Comparison of ENCODE assay signal across 1 cellular context in the genomic region with DNA sequence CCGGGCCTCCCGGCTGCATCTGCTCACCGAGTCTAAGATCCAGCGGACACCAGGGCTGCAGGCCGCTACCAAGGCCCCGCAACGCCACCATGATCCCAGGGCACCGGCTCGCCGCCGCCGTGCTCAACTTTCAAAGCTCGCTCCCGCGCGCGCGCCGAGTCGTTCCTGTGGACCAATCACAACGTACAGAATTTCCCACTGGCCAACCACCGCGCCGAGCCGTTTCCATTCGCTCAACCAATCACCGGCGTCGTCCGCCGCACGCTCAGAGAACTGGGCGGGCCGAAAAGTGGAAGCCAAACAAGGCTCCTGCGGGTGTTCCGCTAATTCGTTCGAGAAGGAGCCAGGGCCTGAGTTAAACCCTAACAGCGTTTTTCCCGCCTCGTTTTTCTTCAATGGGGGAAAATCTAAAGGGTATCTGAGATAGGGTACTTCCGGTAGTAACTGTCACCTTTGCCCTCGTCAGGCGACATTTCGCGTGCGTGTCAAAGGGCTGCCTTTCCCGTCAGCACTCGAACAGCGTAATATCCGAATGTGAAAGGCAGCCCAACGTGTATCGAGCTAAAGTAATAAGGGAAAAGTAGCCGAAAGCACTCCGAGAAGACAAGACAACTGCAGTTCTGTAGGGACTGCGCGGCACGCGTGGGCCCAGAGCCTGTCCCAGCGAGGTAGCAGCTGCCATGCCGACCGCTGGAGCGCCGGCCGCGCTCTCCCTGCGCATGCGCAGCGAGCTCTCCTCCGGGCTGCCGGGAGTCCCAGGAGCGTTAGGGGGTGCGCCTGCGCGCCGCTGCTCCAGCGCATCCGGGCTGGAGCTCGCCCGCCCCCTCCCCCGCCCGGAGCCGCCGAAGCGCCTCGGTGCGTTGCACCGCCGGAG.
TF ChIP-seq lines count a peak whose summit lies in the region.

A gene with protein sequence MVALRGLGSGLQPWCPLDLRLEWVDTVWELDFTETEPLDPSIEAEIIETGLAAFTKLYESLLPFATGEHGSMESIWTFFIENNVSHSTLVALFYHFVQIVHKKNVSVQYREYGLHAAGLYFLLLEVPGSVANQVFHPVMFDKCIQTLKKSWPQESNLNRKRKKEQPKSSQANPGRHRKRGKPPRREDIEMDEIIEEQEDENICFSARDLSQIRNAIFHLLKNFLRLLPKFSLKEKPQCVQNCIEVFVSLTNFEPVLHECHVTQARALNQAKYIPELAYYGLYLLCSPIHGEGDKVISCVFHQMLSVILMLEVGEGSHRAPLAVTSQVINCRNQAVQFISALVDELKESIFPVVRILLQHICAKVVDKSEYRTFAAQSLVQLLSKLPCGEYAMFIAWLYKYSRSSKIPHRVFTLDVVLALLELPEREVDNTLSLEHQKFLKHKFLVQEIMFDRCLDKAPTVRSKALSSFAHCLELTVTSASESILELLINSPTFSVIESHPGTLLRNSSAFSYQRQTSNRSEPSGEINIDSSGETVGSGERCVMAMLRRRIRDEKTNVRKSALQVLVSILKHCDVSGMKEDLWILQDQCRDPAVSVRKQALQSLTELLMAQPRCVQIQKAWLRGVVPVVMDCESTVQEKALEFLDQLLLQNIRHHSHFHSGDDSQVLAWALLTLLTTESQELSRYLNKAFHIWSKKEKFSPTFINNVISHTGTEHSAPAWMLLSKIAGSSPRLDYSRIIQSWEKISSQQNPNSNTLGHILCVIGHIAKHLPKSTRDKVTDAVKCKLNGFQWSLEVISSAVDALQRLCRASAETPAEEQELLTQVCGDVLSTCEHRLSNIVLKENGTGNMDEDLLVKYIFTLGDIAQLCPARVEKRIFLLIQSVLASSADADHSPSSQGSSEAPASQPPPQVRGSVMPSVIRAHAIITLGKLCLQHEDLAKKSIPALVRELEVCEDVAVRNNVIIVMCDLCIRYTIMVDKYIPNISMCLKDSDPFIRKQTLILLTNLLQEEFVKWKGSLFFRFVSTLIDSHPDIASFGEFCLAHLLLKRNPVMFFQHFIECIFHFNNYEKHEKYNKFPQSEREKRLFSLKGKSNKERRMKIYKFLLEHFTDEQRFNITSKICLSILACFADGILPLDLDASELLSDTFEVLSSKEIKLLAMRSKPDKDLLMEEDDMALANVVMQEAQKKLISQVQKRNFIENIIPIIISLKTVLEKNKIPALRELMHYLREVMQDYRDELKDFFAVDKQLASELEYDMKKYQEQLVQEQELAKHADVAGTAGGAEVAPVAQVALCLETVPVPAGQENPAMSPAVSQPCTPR (N-terminal part only) (minus strand): TSS at position 132 of the 874 bp plus-strand sequence. CDS start 41 bp downstream, at position 91.
A gene (plus strand): TSS at position 836 of the 874 bp plus-strand sequence. CDS start 452 bp downstream, outside the sequence.

TF ChIP-seq in HepG2, 621 proteins besides CTCF, POLR2A, EP300 and RAD21 (continued from another document and continues in another):
- TF ChIP-seq, protein P1, sequence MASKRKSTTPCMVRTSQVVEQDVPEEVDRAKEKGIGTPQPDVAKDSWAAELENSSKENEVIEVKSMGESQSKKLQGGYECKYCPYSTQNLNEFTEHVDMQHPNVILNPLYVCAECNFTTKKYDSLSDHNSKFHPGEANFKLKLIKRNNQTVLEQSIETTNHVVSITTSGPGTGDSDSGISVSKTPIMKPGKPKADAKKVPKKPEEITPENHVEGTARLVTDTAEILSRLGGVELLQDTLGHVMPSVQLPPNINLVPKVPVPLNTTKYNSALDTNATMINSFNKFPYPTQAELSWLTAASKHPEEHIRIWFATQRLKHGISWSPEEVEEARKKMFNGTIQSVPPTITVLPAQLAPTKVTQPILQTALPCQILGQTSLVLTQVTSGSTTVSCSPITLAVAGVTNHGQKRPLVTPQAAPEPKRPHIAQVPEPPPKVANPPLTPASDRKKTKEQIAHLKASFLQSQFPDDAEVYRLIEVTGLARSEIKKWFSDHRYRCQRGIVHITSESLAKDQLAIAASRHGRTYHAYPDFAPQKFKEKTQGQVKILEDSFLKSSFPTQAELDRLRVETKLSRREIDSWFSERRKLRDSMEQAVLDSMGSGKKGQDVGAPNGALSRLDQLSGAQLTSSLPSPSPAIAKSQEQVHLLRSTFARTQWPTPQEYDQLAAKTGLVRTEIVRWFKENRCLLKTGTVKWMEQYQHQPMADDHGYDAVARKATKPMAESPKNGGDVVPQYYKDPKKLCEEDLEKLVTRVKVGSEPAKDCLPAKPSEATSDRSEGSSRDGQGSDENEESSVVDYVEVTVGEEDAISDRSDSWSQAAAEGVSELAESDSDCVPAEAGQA (IDR thresholded peaks at IDR 0.05; ENCODE audit: low read depth) = no peak
- TF ChIP-seq, protein P1 (CRISPR knock-in tag; IDR thresholded peaks at IDR 0.05; ENCODE audit: borderline replicate concordance) = 0 out of 2 replicates have a peak, but pooled peaks have one; percentile 67
- TF ChIP-seq HHEX (CRISPR knock-in tag; IDR thresholded peaks at IDR 0.05) (no peak), SATB2 (CRISPR knock-in tag; IDR thresholded peaks at IDR 0.05) (0 out of 2 replicates have a peak, but pooled peaks have one; percentile 34), ZNF780A (CRISPR knock-in tag; IDR thresholded peaks at IDR 0.05) (peak; percentile 75; the same call in 1 of the 2 replicates), NCOA2 (CRISPR knock-in tag; IDR thresholded peaks at IDR 0.05) (no peak), ATM (IDR thresholded peaks at IDR 0.05; ENCODE audit: borderline replicate concordance) (no peak), ZNF232 (CRISPR knock-in tag; IDR thresholded peaks at IDR 0.05; ENCODE audit: borderline replicate concordance) (no peak), ZNF33A (CRISPR knock-in tag; IDR thresholded peaks at IDR 0.05; ENCODE audit: borderline replicate concordance) (no peak)
- TF ChIP-seq, protein P2, sequence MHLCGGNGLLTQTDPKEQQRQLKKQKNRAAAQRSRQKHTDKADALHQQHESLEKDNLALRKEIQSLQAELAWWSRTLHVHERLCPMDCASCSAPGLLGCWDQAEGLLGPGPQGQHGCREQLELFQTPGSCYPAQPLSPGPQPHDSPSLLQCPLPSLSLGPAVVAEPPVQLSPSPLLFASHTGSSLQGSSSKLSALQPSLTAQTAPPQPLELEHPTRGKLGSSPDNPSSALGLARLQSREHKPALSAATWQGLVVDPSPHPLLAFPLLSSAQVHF (CRISPR knock-in tag; IDR thresholded peaks at IDR 0.05) = peak; percentile 93
- TF ChIP-seq, protein P3, sequence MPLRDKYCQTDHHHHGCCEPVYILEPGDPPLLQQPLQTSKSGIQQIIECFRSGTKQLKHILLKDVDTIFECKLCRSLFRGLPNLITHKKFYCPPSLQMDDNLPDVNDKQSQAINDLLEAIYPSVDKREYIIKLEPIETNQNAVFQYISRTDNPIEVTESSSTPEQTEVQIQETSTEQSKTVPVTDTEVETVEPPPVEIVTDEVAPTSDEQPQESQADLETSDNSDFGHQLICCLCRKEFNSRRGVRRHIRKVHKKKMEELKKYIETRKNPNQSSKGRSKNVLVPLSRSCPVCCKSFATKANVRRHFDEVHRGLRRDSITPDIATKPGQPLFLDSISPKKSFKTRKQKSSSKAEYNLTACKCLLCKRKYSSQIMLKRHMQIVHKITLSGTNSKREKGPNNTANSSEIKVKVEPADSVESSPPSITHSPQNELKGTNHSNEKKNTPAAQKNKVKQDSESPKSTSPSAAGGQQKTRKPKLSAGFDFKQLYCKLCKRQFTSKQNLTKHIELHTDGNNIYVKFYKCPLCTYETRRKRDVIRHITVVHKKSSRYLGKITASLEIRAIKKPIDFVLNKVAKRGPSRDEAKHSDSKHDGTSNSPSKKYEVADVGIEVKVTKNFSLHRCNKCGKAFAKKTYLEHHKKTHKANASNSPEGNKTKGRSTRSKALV (CRISPR knock-in tag; IDR thresholded peaks at IDR 0.05) = peak; percentile 67; the same call in 1 of the 2 replicates
- TF ChIP-seq, protein P4, sequence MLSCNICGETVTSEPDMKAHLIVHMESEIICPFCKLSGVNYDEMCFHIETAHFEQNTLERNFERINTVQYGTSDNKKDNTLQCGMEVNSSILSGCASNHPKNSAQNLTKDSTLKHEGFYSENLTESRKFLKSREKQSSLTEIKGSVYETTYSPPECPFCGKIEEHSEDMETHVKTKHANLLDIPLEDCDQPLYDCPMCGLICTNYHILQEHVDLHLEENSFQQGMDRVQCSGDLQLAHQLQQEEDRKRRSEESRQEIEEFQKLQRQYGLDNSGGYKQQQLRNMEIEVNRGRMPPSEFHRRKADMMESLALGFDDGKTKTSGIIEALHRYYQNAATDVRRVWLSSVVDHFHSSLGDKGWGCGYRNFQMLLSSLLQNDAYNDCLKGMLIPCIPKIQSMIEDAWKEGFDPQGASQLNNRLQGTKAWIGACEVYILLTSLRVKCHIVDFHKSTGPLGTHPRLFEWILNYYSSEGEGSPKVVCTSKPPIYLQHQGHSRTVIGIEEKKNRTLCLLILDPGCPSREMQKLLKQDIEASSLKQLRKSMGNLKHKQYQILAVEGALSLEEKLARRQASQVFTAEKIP (CRISPR knock-in tag; IDR thresholded peaks at IDR 0.05; ENCODE audit: borderline replicate concordance) = no peak
- TF ChIP-seq, protein P5, sequence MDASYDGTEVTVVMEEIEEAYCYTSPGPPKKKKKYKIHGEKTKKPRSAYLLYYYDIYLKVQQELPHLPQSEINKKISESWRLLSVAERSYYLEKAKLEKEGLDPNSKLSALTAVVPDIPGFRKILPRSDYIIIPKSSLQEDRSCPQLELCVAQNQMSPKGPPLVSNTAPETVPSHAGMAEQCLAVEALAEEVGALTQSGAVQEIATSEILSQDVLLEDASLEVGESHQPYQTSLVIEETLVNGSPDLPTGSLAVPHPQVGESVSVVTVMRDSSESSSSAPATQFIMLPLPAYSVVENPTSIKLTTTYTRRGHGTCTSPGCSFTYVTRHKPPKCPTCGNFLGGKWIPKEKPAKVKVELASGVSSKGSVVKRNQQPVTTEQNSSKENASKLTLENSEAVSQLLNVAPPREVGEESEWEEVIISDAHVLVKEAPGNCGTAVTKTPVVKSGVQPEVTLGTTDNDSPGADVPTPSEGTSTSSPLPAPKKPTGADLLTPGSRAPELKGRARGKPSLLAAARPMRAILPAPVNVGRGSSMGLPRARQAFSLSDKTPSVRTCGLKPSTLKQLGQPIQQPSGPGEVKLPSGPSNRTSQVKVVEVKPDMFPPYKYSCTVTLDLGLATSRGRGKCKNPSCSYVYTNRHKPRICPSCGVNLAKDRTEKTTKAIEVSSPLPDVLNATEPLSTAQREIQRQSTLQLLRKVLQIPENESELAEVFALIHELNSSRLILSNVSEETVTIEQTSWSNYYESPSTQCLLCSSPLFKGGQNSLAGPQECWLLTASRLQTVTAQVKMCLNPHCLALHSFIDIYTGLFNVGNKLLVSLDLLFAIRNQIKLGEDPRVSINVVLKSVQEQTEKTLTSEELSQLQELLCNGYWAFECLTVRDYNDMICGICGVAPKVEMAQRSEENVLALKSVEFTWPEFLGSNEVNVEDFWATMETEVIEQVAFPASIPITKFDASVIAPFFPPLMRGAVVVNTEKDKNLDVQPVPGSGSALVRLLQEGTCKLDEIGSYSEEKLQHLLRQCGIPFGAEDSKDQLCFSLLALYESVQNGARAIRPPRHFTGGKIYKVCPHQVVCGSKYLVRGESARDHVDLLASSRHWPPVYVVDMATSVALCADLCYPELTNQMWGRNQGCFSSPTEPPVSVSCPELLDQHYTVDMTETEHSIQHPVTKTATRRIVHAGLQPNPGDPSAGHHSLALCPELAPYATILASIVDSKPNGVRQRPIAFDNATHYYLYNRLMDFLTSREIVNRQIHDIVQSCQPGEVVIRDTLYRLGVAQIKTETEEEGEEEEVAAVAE (CRISPR knock-in tag; IDR thresholded peaks at IDR 0.05; ENCODE audit: borderline replicate concordance) = peak; percentile 63; the same call in 1 of the 2 replicates
- TF ChIP-seq, protein P6, sequence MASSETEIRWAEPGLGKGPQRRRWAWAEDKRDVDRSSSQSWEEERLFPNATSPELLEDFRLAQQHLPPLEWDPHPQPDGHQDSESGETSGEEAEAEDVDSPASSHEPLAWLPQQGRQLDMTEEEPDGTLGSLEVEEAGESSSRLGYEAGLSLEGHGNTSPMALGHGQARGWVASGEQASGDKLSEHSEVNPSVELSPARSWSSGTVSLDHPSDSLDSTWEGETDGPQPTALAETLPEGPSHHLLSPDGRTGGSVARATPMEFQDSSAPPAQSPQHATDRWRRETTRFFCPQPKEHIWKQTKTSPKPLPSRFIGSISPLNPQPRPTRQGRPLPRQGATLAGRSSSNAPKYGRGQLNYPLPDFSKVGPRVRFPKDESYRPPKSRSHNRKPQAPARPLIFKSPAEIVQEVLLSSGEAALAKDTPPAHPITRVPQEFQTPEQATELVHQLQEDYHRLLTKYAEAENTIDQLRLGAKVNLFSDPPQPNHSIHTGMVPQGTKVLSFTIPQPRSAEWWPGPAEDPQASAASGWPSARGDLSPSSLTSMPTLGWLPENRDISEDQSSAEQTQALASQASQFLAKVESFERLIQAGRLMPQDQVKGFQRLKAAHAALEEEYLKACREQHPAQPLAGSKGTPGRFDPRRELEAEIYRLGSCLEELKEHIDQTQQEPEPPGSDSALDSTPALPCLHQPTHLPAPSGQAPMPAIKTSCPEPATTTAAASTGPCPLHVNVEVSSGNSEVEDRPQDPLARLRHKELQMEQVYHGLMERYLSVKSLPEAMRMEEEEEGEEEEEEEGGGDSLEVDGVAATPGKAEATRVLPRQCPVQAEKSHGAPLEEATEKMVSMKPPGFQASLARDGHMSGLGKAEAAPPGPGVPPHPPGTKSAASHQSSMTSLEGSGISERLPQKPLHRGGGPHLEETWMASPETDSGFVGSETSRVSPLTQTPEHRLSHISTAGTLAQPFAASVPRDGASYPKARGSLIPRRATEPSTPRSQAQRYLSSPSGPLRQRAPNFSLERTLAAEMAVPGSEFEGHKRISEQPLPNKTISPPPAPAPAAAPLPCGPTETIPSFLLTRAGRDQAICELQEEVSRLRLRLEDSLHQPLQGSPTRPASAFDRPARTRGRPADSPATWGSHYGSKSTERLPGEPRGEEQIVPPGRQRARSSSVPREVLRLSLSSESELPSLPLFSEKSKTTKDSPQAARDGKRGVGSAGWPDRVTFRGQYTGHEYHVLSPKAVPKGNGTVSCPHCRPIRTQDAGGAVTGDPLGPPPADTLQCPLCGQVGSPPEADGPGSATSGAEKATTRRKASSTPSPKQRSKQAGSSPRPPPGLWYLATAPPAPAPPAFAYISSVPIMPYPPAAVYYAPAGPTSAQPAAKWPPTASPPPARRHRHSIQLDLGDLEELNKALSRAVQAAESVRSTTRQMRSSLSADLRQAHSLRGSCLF (CRISPR knock-in tag; IDR thresholded peaks at IDR 0.05; ENCODE audit: borderline replicate concordance) = peak; percentile 91; the same call in 1 of the 2 replicates
